8 cellular contexts compared by ENCODE assay signal in the genomic region with DNA sequence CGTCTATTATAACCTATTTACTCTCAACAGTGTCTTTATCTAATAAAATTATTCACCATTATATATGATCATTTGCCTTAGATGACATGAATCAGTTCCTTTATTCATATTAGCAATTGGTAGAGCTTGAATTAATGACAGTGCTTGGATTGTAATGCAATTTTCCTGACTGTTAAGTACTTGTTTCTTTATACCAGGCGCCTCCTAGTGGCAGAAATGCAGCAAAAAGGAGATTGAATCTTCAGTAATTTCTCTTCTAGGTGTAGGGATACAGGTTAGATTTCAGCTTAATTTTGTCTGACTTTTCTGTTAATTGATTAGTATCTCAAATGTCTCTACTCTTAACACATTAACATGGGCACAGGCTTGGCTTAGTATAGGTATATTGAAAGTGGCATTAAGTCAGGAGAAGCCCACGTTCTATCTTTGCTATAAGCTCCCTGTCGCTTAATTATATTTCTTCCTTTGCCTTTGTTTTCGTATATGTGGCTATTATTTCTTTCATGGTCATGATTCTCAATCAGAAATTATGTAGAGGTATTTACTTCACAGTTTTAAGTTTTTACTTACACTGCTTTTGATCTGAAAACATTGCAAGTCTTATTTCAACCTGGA. TPM values are rescaled to one million over a fixed set of nuclear protein-coding genes. Genes with fewer than 3 reads are reported as not detected.
DNase-seq lines count a peak whose midpoint lies in the region; ATAC-seq and TF ChIP-seq lines count a peak whose summit lies in the region.

No MANE protein-coding gene starts in this region.

- intact Hi-C loops in Caco-2 (cut with micrococcal nuclease; ENCODE audit: unreplicated experiment) (loop anchor here (1.0 kb wide), 1 partner anchor 338 kb away; no protein-coding TSS in a partner anchor), esophagus squamous epithelium (cut with DNase I) (loop anchor here (5.0 to 10.0 kb wide), 2 partner anchors 347 to 465 kb away; no protein-coding TSS in a partner anchor), transverse colon (cut with DNase I; ENCODE audit: low total_unique reads) (loop anchor here (10.0 kb wide), 2 partner anchors 197 to 557 kb away; no protein-coding TSS in a partner anchor)

- H3K9me3 Mint-ChIP-seq in Caco-2 (ENCODE audit: unreplicated experiment): no peaks in the 10 kb centered on the region
- H3K9me3 Mint-ChIP-seq in naive thymus-derived CD8-positive, alpha-beta T cell: no peaks in the 10 kb centered on the region

- H3K4me3 ChIP-seq in Caco-2 (ENCODE audit: low read depth, low read length) (no peak overlapping the region), esophagus squamous epithelium (no peak overlapping the region), transverse colon (no peak overlapping the region)

- BruUV-seq in Caco-2 (replicated peaks; lab: Mats Ljungman, UMichigan): no TSS peak

- TF ChIP-seq CTCF in Caco-2 (IDR thresholded peaks at IDR 0.05; ENCODE audit: insufficient read depth in 1 of 2, low read depth in 1 of 2, low read length in 1 of 2, severe bottlenecking in 1 of 2, unreplicated experiment in 1 of 2) (peak; percentile 83 to 84), esophagus squamous epithelium (IDR thresholded peaks at IDR 0.05) (peak; percentile 73 to 90 (median 82)), transverse colon (IDR thresholded peaks at IDR 0.05) (peak; percentile 78 to 90 (median 82))

- H3K9me3 ChIP-seq in Caco-2 (no peaks in the 10 kb centered on the region), esophagus squamous epithelium (no peaks in the 10 kb centered on the region), transverse colon (no peaks in the 10 kb centered on the region)

- no peak for TF ChIP-seq POLR2A in esophagus squamous epithelium (IDR thresholded peaks at IDR 0.05)
- TF ChIP-seq POLR2A in transverse colon (IDR thresholded peaks at IDR 0.05): no peak

- peaks cover 15% of the 10 kb centered on the region for H3K27me3 Mint-ChIP-seq in Caco-2 (ENCODE audit: insufficient read depth, unreplicated experiment)
- peaks cover 3 to 22% (median 11%) of the 10 kb centered on the region in 5 donors for H3K27me3 Mint-ChIP-seq in naive thymus-derived CD8-positive, alpha-beta T cell

- peak; percentile 65 to 73 for DNase-seq in Caco-2
- DNase-seq in NCI-H82 treated with DMSO at 0.1 percent for 48 hours (lab: John Stamatoyannopoulos, UW; ENCODE audit: unreplicated experiment): peak; percentile 77
- DNase-seq in activated CD8-positive, alpha-beta memory T cell treated with anti-CD3 and anti-CD28 coated beads for 1 hour (ENCODE audit: extremely low read depth in 1 of 2, low read depth in 1 of 2): peak; percentile 18 to 37
- no peak for DNase-seq in esophagus squamous epithelium (lab: John Stamatoyannopoulos, UW)
- peak in 9 of 10 donors; percentile 25 to 73 (median 42) for DNase-seq in naive thymus-derived CD8-positive, alpha-beta T cell
- DNase-seq in transverse colon: peak; percentile 65

- in situ Hi-C loops in transverse colon (cut with MboI; ENCODE audit: low pct_ligation_motif_present in 1 of 4, low pct_unique_long_range_greater_than_20kb in 1 of 4, low sequenced_read_pairs in 3 of 4): loop anchor here (10.0 to 25.0 kb wide), 5 partner anchors 337 to 575 kb away; a partner anchor contains a TSS

- WGBS in esophagus squamous epithelium, 2 donors: 45 to 50% methylated on average over 5 of the region's 5 CpGs
- 61 to 67% methylated on average over 5 of the region's 5 CpGs for WGBS in transverse colon (ENCODE audit: low coverage in 1 of 2), 2 donors

- CTCF ChIA-PET in Caco-2 (lab: Charles Lee): interaction anchor here (0.6 to 1.7 kb wide), 10 partner anchors 8 to 561 kb away, joined by 3 to 10 read pairs (median 4); no protein-coding TSS in a partner anchor

- H3K27ac ChIP-seq in esophagus squamous epithelium (no peak overlapping the region), transverse colon (no peak overlapping the region)

- H3K4me3 Mint-ChIP-seq in Caco-2 (ENCODE audit: unreplicated experiment): no peak overlapping the region
- no peak overlapping the region for H3K4me3 Mint-ChIP-seq in naive thymus-derived CD8-positive, alpha-beta T cell

- H3K4me1 Mint-ChIP-seq in Caco-2 (ENCODE audit: low read depth, unreplicated experiment): no peaks in the 10 kb centered on the region
- H3K4me1 Mint-ChIP-seq in naive thymus-derived CD8-positive, alpha-beta T cell: no peaks in the 10 kb centered on the region

- ATAC-seq in HG03442 (IDR thresholded peaks at IDR 0.05; ENCODE audit: unreplicated experiment) (peak; percentile 49), GM21423 (IDR thresholded peaks at IDR 0.05; ENCODE audit: unreplicated experiment) (no peak)
- no peak for ATAC-seq in naive thymus-derived CD8-positive, alpha-beta T cell

- H3K4me1 ChIP-seq in Caco-2: no peaks in the 10 kb centered on the region
- peaks cover 0 to 5% (median 0%) of the 10 kb centered on the region in 3 donors for H3K4me1 ChIP-seq in esophagus squamous epithelium
- no peaks in the 10 kb centered on the region for H3K4me1 ChIP-seq in transverse colon

- H3K27me3 ChIP-seq in Caco-2 (replicated peaks; ENCODE audit: control insufficient read depth, insufficient read depth, low read length): no peaks in the 10 kb centered on the region
- H3K27me3 ChIP-seq in esophagus squamous epithelium: no peaks in the 10 kb centered on the region
- H3K27me3 ChIP-seq in transverse colon: no peaks in the 10 kb centered on the region

- POLR2A ChIA-PET in Caco-2 (lab: Charles Lee): no interaction called here
- POLR2A ChIA-PET in naive thymus-derived CD8-positive, alpha-beta T cell (lab: Charles Lee): no interaction called here

- H3K27ac Mint-ChIP-seq in Caco-2 (ENCODE audit: unreplicated experiment): no peak overlapping the region
- no peak overlapping the region for H3K27ac Mint-ChIP-seq in naive thymus-derived CD8-positive, alpha-beta T cell

- H3K36me3 ChIP-seq in Caco-2 (ENCODE audit: control insufficient read depth, insufficient read depth, low read length): no peaks in the 10 kb centered on the region
- no peaks in the 10 kb centered on the region for H3K36me3 ChIP-seq in esophagus squamous epithelium
- no peaks in the 10 kb centered on the region for H3K36me3 ChIP-seq in transverse colon

- TF ChIP-seq EP300 in transverse colon (IDR thresholded peaks at IDR 0.05; ENCODE audit: low read depth): no peak

- no peaks in the 10 kb centered on the region for H3K36me3 Mint-ChIP-seq in Caco-2 (ENCODE audit: insufficient read depth, unreplicated experiment)
- no peaks in the 10 kb centered on the region for H3K36me3 Mint-ChIP-seq in naive thymus-derived CD8-positive, alpha-beta T cell

RNA-seq across cellular contexts. Expression of a gene that starts 9.1 kb away (rescaled TPM):
- total RNA-seq in Caco-2 (2022): 3.6 and 3.9 TPM in 2 replicates
- 10 to 100 TPM in 2 of 4 donors, 1 to 10 TPM in 2; 3.7 to 40.4 (median 8.0) TPM for total RNA-seq in esophagus squamous epithelium
- total RNA-seq in naive thymus-derived CD8-positive, alpha-beta T cell: not detected
- not detected for polyA plus RNA-seq in naive thymus-derived CD8-positive, alpha-beta T cell
- 10 to 100 TPM in 2 of 4 donors, 1 to 10 TPM in 2; 4.2 to 18.6 (median 9.3) TPM for total RNA-seq in transverse colon

RNA-seq across cellular contexts. Expression of a gene that starts 43.3 kb away (rescaled TPM):
- 55.8 and 63.6 TPM in 2 replicates for total RNA-seq in Caco-2 (2022)
- 10 to 100 TPM; 10.5 to 18.9 (median 14.9) TPM for total RNA-seq in esophagus squamous epithelium
- 10 to 100 TPM; 30.0 to 33.4 TPM for total RNA-seq in naive thymus-derived CD8-positive, alpha-beta T cell
- polyA plus RNA-seq in naive thymus-derived CD8-positive, alpha-beta T cell: 10 to 100 TPM; 14.5 to 19.7 (median 19.0) TPM
- total RNA-seq in transverse colon: 100 to 1,000 TPM in 1 of 4 donors, 10 to 100 TPM in 3; 17.6 to 109 (median 27.6) TPM
